ENCODE assay signal across 8 cellular contexts in the genomic region with DNA sequence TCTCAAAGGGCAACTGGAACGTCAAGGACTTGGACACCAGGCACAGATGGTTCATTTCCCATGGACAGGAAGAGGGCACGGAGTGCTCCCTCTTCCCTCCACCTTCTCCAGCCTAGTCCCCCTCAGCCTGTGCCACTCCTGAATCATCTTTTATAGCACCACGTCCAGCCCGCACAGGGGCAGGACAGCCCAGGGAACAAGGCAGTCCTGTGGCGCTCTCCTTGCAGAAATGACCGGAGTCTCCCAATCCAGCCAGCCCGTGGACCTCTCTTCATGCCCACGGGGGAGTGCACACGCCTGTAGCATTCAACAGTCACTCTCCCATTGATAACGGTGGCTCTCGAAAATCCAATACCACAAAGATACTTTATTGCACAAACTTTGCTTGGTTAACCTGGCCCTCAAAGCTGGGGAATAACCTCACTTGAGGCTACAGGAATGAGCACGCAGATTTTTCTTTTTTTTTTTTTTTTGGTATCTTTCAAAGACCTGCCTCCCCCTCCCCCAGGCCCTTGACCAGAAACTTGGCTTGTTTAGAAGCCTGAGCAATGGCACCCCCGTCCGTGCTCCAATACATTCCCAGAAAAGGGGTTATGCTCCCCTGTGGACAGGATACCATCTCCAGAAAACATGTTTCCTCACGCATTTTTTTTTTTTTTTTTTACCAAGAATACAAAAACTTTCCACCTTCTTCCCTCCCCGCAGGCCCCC. TPM values are rescaled to one million over a fixed set of nuclear protein-coding genes. Genes with fewer than 3 reads are reported as not detected.
DNase-seq lines count a peak whose midpoint lies in the region; ATAC-seq and TF ChIP-seq lines count a peak whose summit lies in the region.

No MANE protein-coding gene starts in this region.

- H3K27me3 ChIP-seq in CD4-positive, CD25-positive, alpha-beta regulatory T cell (ENCODE audit: control insufficient read depth, insufficient read depth, low read length), result no peaks in the 10 kb centered on the region
- no peaks in the 10 kb centered on the region for H3K27me3 ChIP-seq in PC-9 (ENCODE audit: insufficient read depth, low read depth)
- H3K27me3 ChIP-seq in osteoblast (ENCODE audit: insufficient read depth, low read length), result peaks cover 5% of the 10 kb centered on the region

- H3K4me3 ChIP-seq in CD4-positive, CD25-positive, alpha-beta regulatory T cell (ENCODE audit: low read depth, low read length), result peak overlapping the region; percentile 92
- peak overlapping the region; percentile 63; the same call in 1 of the 2 replicates for H3K4me3 ChIP-seq in PC-9
- peak overlapping the region; percentile 59 for H3K4me3 ChIP-seq in osteoblast (ENCODE audit: insufficient read depth, low read length)

- TF ChIP-seq CTCF in PC-9 (conservative IDR thresholded peaks at IDR 0.05), result no peak
- no peak for TF ChIP-seq CTCF in endothelial cell (IDR thresholded peaks at IDR 0.05; ENCODE audit: unreplicated experiment)
- TF ChIP-seq CTCF in osteoblast (IDR thresholded peaks at IDR 0.05; ENCODE audit: extremely low read depth, low read depth, low read length), result no peak

- no peak for ATAC-seq in CD4-positive, CD25-positive, alpha-beta regulatory T cell (ENCODE audit: low read depth in 2 of 2)
- ATAC-seq in HG03460 (IDR thresholded peaks at IDR 0.05; ENCODE audit: unreplicated experiment), result no peak

- H4K20me1 ChIP-seq in PC-9 (ENCODE audit: insufficient read depth) (no peaks in the 10 kb centered on the region), osteoblast (ENCODE audit: insufficient read depth, low read length) (no peaks in the 10 kb centered on the region)

- H3K9me3 Mint-ChIP-seq in CD4-positive, CD25-positive, alpha-beta regulatory T cell, result peaks cover 0 to 2% (median 0%) of the 10 kb centered on the region in 7 donors
- H3K9me3 Mint-ChIP-seq in endothelial cell (ENCODE audit: unreplicated experiment), result no peaks in the 10 kb centered on the region

- peak overlapping the region; percentile 89 to 96 (median 93) for H3K27ac Mint-ChIP-seq in CD4-positive, CD25-positive, alpha-beta regulatory T cell
- peak overlapping the region; percentile 78 for H3K27ac Mint-ChIP-seq in endothelial cell (ENCODE audit: unreplicated experiment)

- H3K4me3 Mint-ChIP-seq in CD4-positive, CD25-positive, alpha-beta regulatory T cell, result peak overlapping the region; percentile 92 to 95 (median 94)
- H3K4me3 Mint-ChIP-seq in endothelial cell (ENCODE audit: unreplicated experiment), result peak overlapping the region; percentile 91

- POLR2A ChIA-PET in PC-9 (lab: Charles Lee; ENCODE audit: unreplicated experiment), result no interaction called here

- peak overlapping the region; percentile 79 for H3K27ac ChIP-seq in CD4-positive, CD25-positive, alpha-beta regulatory T cell (ENCODE audit: insufficient read depth, low read length, poor library complexity, severe bottlenecking)
- H3K27ac ChIP-seq in PC-9 (no peak overlapping the region), osteoblast (ENCODE audit: low read depth, low read length) (no peak overlapping the region)

- intact Hi-C loops in PC-9 (cut with micrococcal nuclease; ENCODE audit: unreplicated experiment), result no loop called here

- H3K4me1 ChIP-seq in CD4-positive, CD25-positive, alpha-beta regulatory T cell (ENCODE audit: control insufficient read depth, insufficient read depth, low read length, poor library complexity, severe bottlenecking), result peaks cover 70% of the 10 kb centered on the region
- H3K4me1 ChIP-seq in PC-9 (replicated peaks; ENCODE audit: insufficient read depth) (no peaks in the 10 kb centered on the region), osteoblast (ENCODE audit: insufficient read depth, low read length) (peaks cover 4% of the 10 kb centered on the region)

- H2AFZ ChIP-seq in PC-9 (peak overlapping the region; percentile 77), osteoblast (ENCODE audit: low read length) (no peak overlapping the region)

- H3K79me2 ChIP-seq in PC-9 (ENCODE audit: low read depth) (no peaks in the 10 kb centered on the region), osteoblast (ENCODE audit: insufficient read depth, low read length) (no peaks in the 10 kb centered on the region)

- peaks cover 4% of the 10 kb centered on the region for H3K27me3 Mint-ChIP-seq in CD4-positive, CD25-positive, alpha-beta regulatory T cell
- peaks cover 9% of the 10 kb centered on the region for H3K27me3 Mint-ChIP-seq in endothelial cell (ENCODE audit: unreplicated experiment)

- peaks cover 14% of the 10 kb centered on the region for H3K36me3 Mint-ChIP-seq in CD4-positive, CD25-positive, alpha-beta regulatory T cell
- H3K36me3 Mint-ChIP-seq in endothelial cell (ENCODE audit: low read depth, unreplicated experiment), result no peaks in the 10 kb centered on the region

- H3K4me1 Mint-ChIP-seq in CD4-positive, CD25-positive, alpha-beta regulatory T cell, result peaks cover 15 to 62% (median 53%) of the 10 kb centered on the region in 4 donors
- peaks cover 65% of the 10 kb centered on the region for H3K4me1 Mint-ChIP-seq in endothelial cell (ENCODE audit: unreplicated experiment)

- peaks cover 8% of the 10 kb centered on the region for H3K36me3 ChIP-seq in CD4-positive, CD25-positive, alpha-beta regulatory T cell (ENCODE audit: control insufficient read depth, insufficient read depth, low read length)
- H3K36me3 ChIP-seq in PC-9 (ENCODE audit: low read depth), result no peaks in the 10 kb centered on the region
- no peaks in the 10 kb centered on the region for H3K36me3 ChIP-seq in osteoblast (ENCODE audit: insufficient read depth, low read length)

- peak in 1 of 3 donors; percentile 45 for DNase-seq in CD4-positive, CD25-positive, alpha-beta regulatory T cell
- DNase-seq in PC-9, result no peak
- DNase-seq in endothelial cell (ENCODE audit: low spot score), result peak; percentile 22
- DNase-seq in osteoblast (ENCODE audit: insufficient read length, low spot score, missing footprints), result no peak
- no peak for DNase-seq in cerebellar nuclear complex (lab: John Stamatoyannopoulos, UW)
- no peak for DNase-seq in NOMO-1 (lab: John Stamatoyannopoulos, UW; ENCODE audit: unreplicated experiment in 2 of 2)
- no peak for DNase-seq in DMS 273 (lab: John Stamatoyannopoulos, UW; ENCODE audit: unreplicated experiment)

- H3F3A ChIP-seq in PC-9 (ENCODE audit: insufficient read depth, low read depth), result no peaks in the 10 kb centered on the region

- BruUV-seq in PC-9 (replicated peaks; lab: Mats Ljungman, UMichigan), result no TSS peak

- no peaks in the 10 kb centered on the region for H3K9me3 ChIP-seq in CD4-positive, CD25-positive, alpha-beta regulatory T cell (ENCODE audit: control insufficient read depth in 2 of 2, low read length in 2 of 2)
- H3K9me3 ChIP-seq in PC-9 (ENCODE audit: insufficient read depth, low read depth), result no peaks in the 10 kb centered on the region
- no peaks in the 10 kb centered on the region for H3K9me3 ChIP-seq in osteoblast (ENCODE audit: low read depth, low read length)

- H3K4me2 ChIP-seq in PC-9 (peak overlapping the region; percentile 77), osteoblast (ENCODE audit: insufficient read depth, low read length) (peak overlapping the region; percentile 63)

- no peaks in the 10 kb centered on the region for H3K9me2 ChIP-seq in PC-9 (ENCODE audit: insufficient read depth)

- CTCF ChIA-PET in PC-9 (lab: Charles Lee), result no interaction called here

RNA-seq across cellular contexts. Expression of a gene that starts 0.7 kb away (rescaled TPM):
- 87.3 TPM for total RNA-seq in CD4-positive, CD25-positive, alpha-beta regulatory T cell
- polyA plus RNA-seq in CD4-positive, CD25-positive, alpha-beta regulatory T cell, result 10 to 100 TPM; 62.4 to 70.3 (median 66.8) TPM
- 4.0 and 5.3 TPM in 2 replicates for total RNA-seq in PC-9 (2021)
- total RNA-seq in endothelial cell (ENCODE audit: unreplicated experiment), result 24.0 TPM
- not detected in 2 replicates for total RNA-seq in osteoblast
